Comparison of ENCODE assay signal across 2 cellular contexts in the genomic region with DNA sequence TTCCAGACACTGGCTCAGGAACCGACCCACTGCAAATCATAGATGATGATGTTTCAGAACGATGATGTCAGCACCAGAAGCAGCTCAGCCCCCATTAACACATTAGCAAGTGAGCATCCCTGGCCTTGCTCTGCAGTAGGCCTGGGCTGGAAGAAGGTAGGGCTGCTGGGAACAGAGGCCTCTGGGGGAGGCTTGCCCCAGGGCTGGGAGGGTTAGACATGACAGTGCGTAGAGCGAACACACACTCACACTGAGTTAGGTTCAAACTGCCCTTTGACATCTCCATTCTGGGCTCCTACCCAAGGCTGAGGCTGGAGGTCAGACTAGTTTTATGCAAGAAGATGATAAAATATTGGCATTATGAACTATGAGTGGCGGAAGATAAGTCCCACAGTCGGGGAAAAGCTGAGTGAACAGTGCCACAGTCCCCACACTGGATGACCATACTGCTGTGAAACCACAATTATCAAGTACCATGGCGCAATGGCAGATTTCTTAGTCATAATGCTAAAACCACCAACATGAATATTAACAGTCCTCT.
TF ChIP-seq lines count a peak whose summit lies in the region.

No MANE protein-coding gene starts in this region.

TF ChIP-seq in liver, 16 proteins besides CTCF, POLR2A, EP300 and RAD21:
- TF ChIP-seq, protein P1, sequence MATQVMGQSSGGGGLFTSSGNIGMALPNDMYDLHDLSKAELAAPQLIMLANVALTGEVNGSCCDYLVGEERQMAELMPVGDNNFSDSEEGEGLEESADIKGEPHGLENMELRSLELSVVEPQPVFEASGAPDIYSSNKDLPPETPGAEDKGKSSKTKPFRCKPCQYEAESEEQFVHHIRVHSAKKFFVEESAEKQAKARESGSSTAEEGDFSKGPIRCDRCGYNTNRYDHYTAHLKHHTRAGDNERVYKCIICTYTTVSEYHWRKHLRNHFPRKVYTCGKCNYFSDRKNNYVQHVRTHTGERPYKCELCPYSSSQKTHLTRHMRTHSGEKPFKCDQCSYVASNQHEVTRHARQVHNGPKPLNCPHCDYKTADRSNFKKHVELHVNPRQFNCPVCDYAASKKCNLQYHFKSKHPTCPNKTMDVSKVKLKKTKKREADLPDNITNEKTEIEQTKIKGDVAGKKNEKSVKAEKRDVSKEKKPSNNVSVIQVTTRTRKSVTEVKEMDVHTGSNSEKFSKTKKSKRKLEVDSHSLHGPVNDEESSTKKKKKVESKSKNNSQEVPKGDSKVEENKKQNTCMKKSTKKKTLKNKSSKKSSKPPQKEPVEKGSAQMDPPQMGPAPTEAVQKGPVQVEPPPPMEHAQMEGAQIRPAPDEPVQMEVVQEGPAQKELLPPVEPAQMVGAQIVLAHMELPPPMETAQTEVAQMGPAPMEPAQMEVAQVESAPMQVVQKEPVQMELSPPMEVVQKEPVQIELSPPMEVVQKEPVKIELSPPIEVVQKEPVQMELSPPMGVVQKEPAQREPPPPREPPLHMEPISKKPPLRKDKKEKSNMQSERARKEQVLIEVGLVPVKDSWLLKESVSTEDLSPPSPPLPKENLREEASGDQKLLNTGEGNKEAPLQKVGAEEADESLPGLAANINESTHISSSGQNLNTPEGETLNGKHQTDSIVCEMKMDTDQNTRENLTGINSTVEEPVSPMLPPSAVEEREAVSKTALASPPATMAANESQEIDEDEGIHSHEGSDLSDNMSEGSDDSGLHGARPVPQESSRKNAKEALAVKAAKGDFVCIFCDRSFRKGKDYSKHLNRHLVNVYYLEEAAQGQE (IDR thresholded peaks at IDR 0.05), result no peak
- TF ChIP-seq HNF4G (IDR thresholded peaks at IDR 0.05), result no peak
- peak in 1 of 2 donors; percentile 10 for TF ChIP-seq HNF4A (conservative IDR thresholded peaks at IDR 0.05)
- no peak for TF ChIP-seq TAF1 (conservative IDR thresholded peaks at IDR 0.05)
- TF ChIP-seq NR2F2 (IDR thresholded peaks at IDR 0.05), result peak; percentile 71

TF ChIP-seq in HepG2, 621 proteins besides CTCF, POLR2A, EP300 and RAD21 (continued from another document):
- TF ChIP-seq ZNF253 (CRISPR knock-in tag; IDR thresholded peaks at IDR 0.05; ENCODE audit: borderline replicate concordance) (no peak), ZNF282 (IDR thresholded peaks at IDR 0.05; ENCODE audit: partially characterized antibody) (no peak), U2AF2 (IDR thresholded peaks at IDR 0.05; ENCODE audit: low read depth, low read length) (no peak), GATAD2A (CRISPR knock-in tag; IDR thresholded peaks at IDR 0.05) (no peak), ZNF75D (CRISPR knock-in tag; IDR thresholded peaks at IDR 0.05; ENCODE audit: borderline replicate concordance) (no peak)
